Comparison of ENCODE assay signal across 1 cellular context in genomic region chr9:19154135-19154612, GRCh38.
TF ChIP-seq lines count a peak whose summit lies in the region.

No MANE protein-coding gene starts in this region.

TF ChIP-seq in K562, 482 proteins besides CTCF, POLR2A, EP300 and RAD21 (continued from another document and continues in another):
- TF ChIP-seq UBTF (IDR thresholded peaks at IDR 0.05; ENCODE audit: borderline replicate concordance in 1 of 2, low read depth in 2 of 2, low read length in 2 of 2) = 0 out of 4 replicates have a peak, but pooled peaks of 1 of the 2 experiments have one; percentile 49
- TF ChIP-seq YY1 (IDR thresholded peaks at IDR 0.05; ENCODE audit: borderline replicate concordance in 1 of 3, control insufficient read depth in 1 of 3, extremely low read depth in 1 of 3, insufficient read depth in 3 of 3, insufficient read length in 1 of 3, insufficient replicate concordance in 2 of 3, low read depth in 1 of 3, low read length in 2 of 3) = peak in 1 of 3 experiments; percentile 44
- peak; percentile 54; the same call in 1 of the 2 replicates for TF ChIP-seq ZNF197 (CRISPR knock-in tag; IDR thresholded peaks at IDR 0.05; ENCODE audit: low read depth)
- no peak for TF ChIP-seq RNF219 (CRISPR knock-in tag; IDR thresholded peaks at IDR 0.05)
- no peak for TF ChIP-seq TFAM (CRISPR knock-in tag; conservative IDR thresholded peaks at IDR 0.05)
- peak; percentile 88 for TF ChIP-seq ZNF175 (CRISPR knock-in tag; IDR thresholded peaks at IDR 0.05; ENCODE audit: low read depth)
- 0 out of 4 replicates have a peak, but pooled peaks of 1 of the 2 experiments have one; percentile 33 for TF ChIP-seq BCLAF1 (IDR thresholded peaks at IDR 0.05; ENCODE audit: borderline replicate concordance in 1 of 2, control insufficient read depth in 1 of 2, low read depth in 2 of 2, low read length in 1 of 2)
- TF ChIP-seq MXI1 (IDR thresholded peaks at IDR 0.05; ENCODE audit: low read depth, low read length) = peak; percentile 93
- TF ChIP-seq ZNF217 (CRISPR knock-in tag; IDR thresholded peaks at IDR 0.05) = no peak
- peak; percentile 58; the same call in 1 of the 2 replicates for TF ChIP-seq PHB2 (IDR thresholded peaks at IDR 0.05; ENCODE audit: low read depth)
- no peak for TF ChIP-seq ZFP1 (CRISPR knock-in tag; IDR thresholded peaks at IDR 0.05)
- peak; percentile 76 for TF ChIP-seq RAD51 (IDR thresholded peaks at IDR 0.05; ENCODE audit: borderline replicate concordance, low read depth)
- TF ChIP-seq NFRKB (IDR thresholded peaks at IDR 0.05; ENCODE audit: low read depth) = peak; percentile 71
- TF ChIP-seq CREB3 (tag; conservative IDR thresholded peaks at IDR 0.05; ENCODE audit: low read depth) = no peak; the same call in 1 of the 2 replicates
- TF ChIP-seq ZNF740 (CRISPR knock-in tag; IDR thresholded peaks at IDR 0.05) = no peak
- TF ChIP-seq ZNF740 (tag; IDR thresholded peaks at IDR 0.05) = no peak
- peak; percentile 61; the same call in 1 of the 2 replicates for TF ChIP-seq ZBTB2 (IDR thresholded peaks at IDR 0.05)
- TF ChIP-seq IRF2 (CRISPR knock-in tag; IDR thresholded peaks at IDR 0.05) = no peak
- no peak for TF ChIP-seq ATF6 (CRISPR knock-in tag; IDR thresholded peaks at IDR 0.05)
- peak in 1 of 2 experiments; percentile 96; a peak in 3 of 4 replicates for TF ChIP-seq TBL1XR1 (IDR thresholded peaks at IDR 0.05; ENCODE audit: low read length in 2 of 2)
- TF ChIP-seq ZBTB34 (CRISPR knock-in tag; IDR thresholded peaks at IDR 0.05) = no peak
- TF ChIP-seq FOXK1 (CRISPR knock-in tag; IDR thresholded peaks at IDR 0.05; ENCODE audit: borderline replicate concordance) = peak; percentile 55; the same call in 1 of the 2 replicates
- 0 out of 2 replicates have a peak, but pooled peaks have one; percentile 17 for TF ChIP-seq CBX5 (IDR thresholded peaks at IDR 0.05; ENCODE audit: borderline replicate concordance, low read depth)
- TF ChIP-seq ZNF551 (CRISPR knock-in tag; IDR thresholded peaks at IDR 0.05) = no peak
- peak; percentile 96 for TF ChIP-seq TFAP4 (CRISPR knock-in tag; IDR thresholded peaks at IDR 0.05; ENCODE audit: borderline replicate concordance)
- peak; percentile 93 for TF ChIP-seq MAFK (IDR thresholded peaks at IDR 0.05; ENCODE audit: low read length)
- peak; percentile 29 for TF ChIP-seq FOS (IDR thresholded peaks at IDR 0.05; ENCODE audit: extremely low read depth, insufficient read length)
- peak; percentile 64 for TF ChIP-seq ZFX (CRISPR knock-in tag; IDR thresholded peaks at IDR 0.05)
- TF ChIP-seq XRCC4 (IDR thresholded peaks at IDR 0.05; ENCODE audit: extremely low read depth, insufficient read depth, insufficient read length) = no peak
- peak in 1 of 2 experiments; percentile 73; a peak in 2 of 4 replicates for TF ChIP-seq ZNF639 (CRISPR knock-in tag; conservative IDR thresholded peaks at IDR 0.05 in 1 of 2, IDR thresholded peaks at IDR 0.05 in 1 of 2)
- TF ChIP-seq KLF6 (CRISPR knock-in tag; IDR thresholded peaks at IDR 0.05; ENCODE audit: borderline replicate concordance) = peak; percentile 70; the same call in 1 of the 2 replicates
- peak; percentile 94 for TF ChIP-seq CEBPG (CRISPR knock-in tag; IDR thresholded peaks at IDR 0.05)
- TF ChIP-seq CEBPG (tag; conservative IDR thresholded peaks at IDR 0.05 in 1 of 2, IDR thresholded peaks at IDR 0.05 in 1 of 2) = peak; percentile 96 to 97
- peak; percentile 98 for TF ChIP-seq C11orf30 (IDR thresholded peaks at IDR 0.05; ENCODE audit: low read depth)
- TF ChIP-seq NFE2 (IDR thresholded peaks at IDR 0.05; ENCODE audit: low read depth) = peak; percentile 89
- peak; percentile 52 for TF ChIP-seq E2F8 (IDR thresholded peaks at IDR 0.05; ENCODE audit: low read depth, partially characterized antibody)
- TF ChIP-seq FOXK2 (conservative IDR thresholded peaks at IDR 0.05 in 1 of 2, IDR thresholded peaks at IDR 0.05 in 1 of 2; ENCODE audit: low read depth in 2 of 2) = peak; percentile 77 to 89
